Comparison of ENCODE assay signal across 10 cellular contexts in genomic region chr1:109624215-109625010, GRCh38. TPM values are rescaled to one million over a fixed set of nuclear protein-coding genes. Genes with fewer than 3 reads are reported as not detected.
DNase-seq lines count a peak whose midpoint lies in the region; ATAC-seq and TF ChIP-seq lines count a peak whose summit lies in the region.
"Had no signal": no experiment of that assay in that cellular context is flagged by ENCODE, and none has a peak within 500 bp of the region (broad histone marks: within the 10 kb centered on the region; RNA-seq: fewer than 3 reads in every experiment).

No MANE protein-coding gene starts in this region.

- peaks cover 20% of the 10 kb centered on the region for H3K36me3 Mint-ChIP-seq in T-helper 1 cell treated with Interleukin-12 subunit alpha and Interleukin-12 subunit beta and Interleukin-4 antibody, amounts not matched to agents 30 μg/mL and 1 μg/mL, for 36 hours (ENCODE audit: low read depth)
- peaks cover 26% of the 10 kb centered on the region for H3K36me3 Mint-ChIP-seq in brain

- no peak for DNase-seq in T-helper 1 cell
- DNase-seq in NB4 (ENCODE audit: low read depth), result peak; percentile 92
- no peak for DNase-seq in DMS153 (lab: John Stamatoyannopoulos, UW)
- DNase-seq: PC-3 had no signal

- ATAC-seq in esophagus mucosa, result no peak
- ATAC-seq in GM21717 (IDR thresholded peaks at IDR 0.05; ENCODE audit: unreplicated experiment), result no peak
- ATAC-seq: PC-3 had no signal

- H3K4me1 Mint-ChIP-seq in T-helper 1 cell treated with Interleukin-12 subunit alpha and Interleukin-12 subunit beta and Interleukin-4 antibody, amounts not matched to agents 30 μg/mL and 1 μg/mL, for 36 hours (ENCODE audit: low read depth), result peaks cover 39% of the 10 kb centered on the region
- H3K4me1 Mint-ChIP-seq in brain, result peaks cover 50% of the 10 kb centered on the region

- peak overlapping the region; percentile 81 for H3K27ac Mint-ChIP-seq in T-helper 1 cell treated with Interleukin-12 subunit alpha and Interleukin-12 subunit beta and Interleukin-4 antibody, amounts not matched to agents 30 μg/mL and 1 μg/mL, for 36 hours
- peak overlapping the region in 4 of 5 experiments; percentile 55 to 96 (median 76) for H3K27ac Mint-ChIP-seq in brain

- no peak for TF ChIP-seq POLR2A in NB4 (IDR thresholded peaks at IDR 0.05; ENCODE audit: extremely low read depth, insufficient read length)

- peak overlapping the region; percentile 31 for H3K4me3 Mint-ChIP-seq in T-helper 1 cell treated with Interleukin-12 subunit alpha and Interleukin-12 subunit beta and Interleukin-4 antibody, amounts not matched to agents 30 μg/mL and 1 μg/mL, for 36 hours
- peak overlapping the region in 4 of 5 experiments; percentile 10 to 94 (median 62) for H3K4me3 Mint-ChIP-seq in brain

- peak overlapping the region in 15 of 21 experiments; percentile 14 to 93 (median 33) for H3K27ac ChIP-seq in skin epidermis

- no peaks in the 10 kb centered on the region for H3K27me3 Mint-ChIP-seq in T-helper 1 cell treated with Interleukin-12 subunit alpha and Interleukin-12 subunit beta and Interleukin-4 antibody, amounts not matched to agents 30 μg/mL and 1 μg/mL, for 36 hours (ENCODE audit: low read depth)
- peaks cover 14% of the 10 kb centered on the region for H3K27me3 Mint-ChIP-seq in brain

- H3K9me3 Mint-ChIP-seq in T-helper 1 cell treated with Interleukin-12 subunit alpha and Interleukin-12 subunit beta and Interleukin-4 antibody, amounts not matched to agents 30 μg/mL and 1 μg/mL, for 36 hours, result no peaks in the 10 kb centered on the region
- H3K9me3 Mint-ChIP-seq in brain, result no peaks in the 10 kb centered on the region

- TF ChIP-seq CTCF in NB4 (IDR thresholded peaks at IDR 0.05; ENCODE audit: low read depth, low read length) (no peak), brain (conservative IDR thresholded peaks at IDR 0.05) (no peak)

- peak overlapping the region; percentile 60 for H3K4me3 ChIP-seq in NB4 (ENCODE audit: low read depth, low read length)
- no peak overlapping the region for H3K4me3 ChIP-seq in skin epidermis

RNA-seq across cellular contexts. Expression of gene AMPD2, which starts 4.8 kb away (rescaled TPM):
- polyA plus RNA-seq in brain (ENCODE audit: insufficient read depth, low read depth, low replicate concordance), result 140 TPM
- total RNA-seq in esophagus mucosa, result 16.5 TPM

RNA-seq across cellular contexts. Expression of gene GNAT2, which starts 5.0 kb away (rescaled TPM):
- polyA plus RNA-seq in brain (ENCODE audit: insufficient read depth, low read depth, low replicate concordance), result not detected
- total RNA-seq in esophagus mucosa, result not detected
- total RNA-seq: mucosa of gallbladder had no signal

RNA-seq across cellular contexts. Expression of gene GSTM4, which starts 31.5 kb away (rescaled TPM):
- 65.2 TPM for polyA plus RNA-seq in brain (ENCODE audit: insufficient read depth, low read depth, low replicate concordance)
- total RNA-seq in esophagus mucosa, result 27.3 TPM

RNA-seq across cellular contexts. Expression of gene GSTM2, which starts 43.4 kb away (rescaled TPM):
- polyA plus RNA-seq in brain (ENCODE audit: insufficient read depth, low read depth, low replicate concordance), result 63.2 TPM
- 17.7 TPM for total RNA-seq in esophagus mucosa
